Comparison of ENCODE assay signal across 22 cellular contexts in the genomic region with DNA sequence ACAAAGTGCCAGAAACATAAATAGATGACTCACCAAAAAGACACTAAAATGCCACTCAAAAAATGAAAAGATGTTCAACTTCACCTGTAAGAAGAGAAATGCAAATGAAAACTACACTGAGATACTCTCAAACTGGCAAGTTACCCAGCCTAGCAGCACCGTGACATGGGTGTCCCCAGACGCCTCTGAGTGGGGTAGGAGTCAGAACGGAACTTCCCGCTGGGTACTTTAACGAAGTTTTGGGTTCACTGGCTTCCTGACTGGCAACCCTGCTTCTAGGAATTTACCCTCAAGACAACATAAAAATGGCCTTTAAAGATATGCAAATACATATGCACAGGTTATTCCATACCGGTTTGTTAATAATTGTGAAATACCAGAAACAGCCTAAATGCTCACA. TPM values are rescaled to one million over a fixed set of nuclear protein-coding genes. Genes with fewer than 3 reads are reported as not detected.
"Had no signal": no experiment of that assay in that cellular context is flagged by ENCODE, and none has a peak within 500 bp of the region (broad histone marks: within the 10 kb centered on the region; RNA-seq: fewer than 3 reads in every experiment).

No MANE protein-coding gene starts in this region.

- H3K27ac ChIP-seq: VCaP had no signal

- H3K9me3 ChIP-seq: MG63 had no signal

- DNase-seq: activated CD4-positive, CD25-positive, alpha-beta regulatory T cell; activated CD8-positive, alpha-beta memory T cell treated with anti-CD3 and anti-CD28 coated beads, Interleukin-2, amount 50 U/mL, for 4 hours; activated CD8-positive, alpha-beta T cell treated with anti-CD3 and anti-CD28 coated beads for 36 hours; activated naive CD4-positive, alpha-beta T cell treated with Interleukin-2 at 50 U/mL for 16 hours; activated naive CD8-positive, alpha-beta T cell treated with anti-CD3 and anti-CD28 coated beads, Interleukin-2, amount 50 U/mL, for 24 hours; amniotic stem cell; MG63; MV-4-11; NCI-H1105; NCI-H1436; NCI-H1694 treated with DMSO at 0.1 percent for 48 hours; NCI-H2029 treated with DMSO at 0.1 percent for 48 hours; NCI-H446 treated with DMSO at 0.1 percent for 48 hours; NCI-H524 treated with DMSO at 0.1 percent for 48 hours; NCI-H82; SIG-M5; T-helper 17 cell; T1000 had no signal

- H3K27me3 ChIP-seq: MG63 had no signal

- H3K36me3 ChIP-seq: MG63 had no signal

- H3K4me3 ChIP-seq: MG63 had no signal

- ATAC-seq: activated CD8-positive, alpha-beta T cell treated with anti-CD3 and anti-CD28 coated beads for 36 hours; activated naive CD8-positive, alpha-beta T cell treated with anti-CD3 and anti-CD28 coated beads, Interleukin-2, amount 50 U/mL, for 24 hours; T-helper 17 cell had no signal

RNA-seq across cellular contexts. Expression of a gene that starts 52.6 kb away (rescaled TPM):
- total RNA-seq: activated CD8-positive, alpha-beta T cell treated with anti-CD3 and anti-CD28 coated beads for 36 hours; activated naive CD4-positive, alpha-beta T cell treated with anti-CD3 and anti-CD28 coated beads, Interleukin-2, amount 50 U/mL, for 72 hours; OCI-LY7; RPMI7951; T-helper 17 cell had no signal
